ENCODE assay signal across 8 cellular contexts in the genomic region with DNA sequence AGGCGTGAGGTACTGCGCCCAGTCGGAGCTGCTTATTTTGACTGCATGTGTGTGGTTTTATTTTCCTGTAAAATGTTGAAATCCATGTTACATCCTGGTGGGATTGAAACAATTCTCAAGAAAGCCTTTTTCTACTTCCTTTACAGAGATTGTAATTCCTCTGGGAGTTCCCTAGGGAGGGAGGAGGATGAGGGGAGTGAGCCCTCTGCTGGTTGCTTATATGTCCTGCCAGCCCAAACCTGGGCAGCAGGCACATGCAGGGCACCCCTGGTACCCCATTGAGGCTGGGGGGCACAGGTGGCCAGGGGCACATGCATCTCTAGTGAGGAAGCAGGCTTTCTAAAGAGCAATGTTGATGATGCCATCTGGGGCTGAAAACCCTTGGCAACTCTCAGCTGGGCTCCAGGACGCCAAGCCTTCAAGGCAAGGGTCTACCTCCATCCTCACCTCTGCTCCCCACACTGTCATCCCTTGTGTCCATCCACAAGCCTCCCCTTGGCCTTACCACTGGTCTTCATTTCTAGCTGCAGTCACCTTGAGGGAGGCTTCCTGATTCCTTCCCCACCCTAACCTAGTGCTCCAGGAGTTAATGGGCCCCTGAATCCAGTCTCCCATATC.
DNase-seq lines count a peak whose midpoint lies in the region; ATAC-seq and TF ChIP-seq lines count a peak whose summit lies in the region.

No MANE protein-coding gene starts in this region.

- no peaks in the 10 kb centered on the region for H3K27me3 Mint-ChIP-seq in activated CD4-positive, alpha-beta T cell treated with anti-CD3 and anti-CD28 coated beads for 36 hours
- peaks cover 9% of the 10 kb centered on the region for H3K27me3 Mint-ChIP-seq in osteocyte (ENCODE audit: unreplicated experiment)

- peak; percentile 84 for TF ChIP-seq CTCF in epithelial cell of proximal tubule (conservative IDR thresholded peaks at IDR 0.05; ENCODE audit: low read depth, low read length)
- TF ChIP-seq CTCF in osteocyte (IDR thresholded peaks at IDR 0.05): peak; percentile 70

- CTCF ChIA-PET in activated CD4-positive, alpha-beta T cell treated with anti-CD3 and anti-CD28 coated beads for 36 hours (lab: Charles Lee): interaction anchor here (0.6 to 5.6 kb wide), 53 partner anchors 10 to 721 kb away, joined by 3 to 75 read pairs (median 4); a partner anchor contains a TSS

- peaks cover 38% of the 10 kb centered on the region for H3K4me1 Mint-ChIP-seq in activated CD4-positive, alpha-beta T cell treated with anti-CD3 and anti-CD28 coated beads for 36 hours
- peaks cover 30% of the 10 kb centered on the region for H3K4me1 Mint-ChIP-seq in osteocyte (ENCODE audit: unreplicated experiment)

- POLR2A ChIA-PET in activated CD4-positive, alpha-beta T cell treated with anti-CD3 and anti-CD28 coated beads for 36 hours (lab: Charles Lee): interaction anchor here (0.7 kb wide), 1 partner anchor 19 kb away, joined by 3 read pairs; no protein-coding TSS in a partner anchor

- no peak for ATAC-seq in activated CD4-positive, alpha-beta T cell treated with anti-CD3 and anti-CD28 coated beads for 36 hours
- ATAC-seq in GM21737 (IDR thresholded peaks at IDR 0.05; ENCODE audit: unreplicated experiment): no peak

- intact Hi-C loops in activated CD4-positive, alpha-beta T cell treated with anti-CD3 and anti-CD28 coated beads for 36 hours (cut with DNase I, micrococcal nuclease): loop anchor here in 1 of 2 experiments (2.0 to 10.0 kb wide), 3 partner anchors 86 to 510 kb away; no protein-coding TSS in a partner anchor

- no peaks in the 10 kb centered on the region for H3K9me3 Mint-ChIP-seq in activated CD4-positive, alpha-beta T cell treated with anti-CD3 and anti-CD28 coated beads for 36 hours (ENCODE audit: low read depth)
- H3K9me3 Mint-ChIP-seq in osteocyte (ENCODE audit: unreplicated experiment): no peaks in the 10 kb centered on the region

- no peak overlapping the region for H3K4me3 Mint-ChIP-seq in activated CD4-positive, alpha-beta T cell treated with anti-CD3 and anti-CD28 coated beads for 36 hours
- no peak overlapping the region for H3K4me3 Mint-ChIP-seq in osteocyte (ENCODE audit: unreplicated experiment)

- peak; percentile 33 for DNase-seq in activated CD4-positive, alpha-beta T cell treated with anti-CD3 and anti-CD28 coated beads for 36 hours
- DNase-seq in activated CD4-positive, alpha-beta T cell treated with anti-CD3 and anti-CD28 coated beads, Interleukin-2, amount 50 U/mL, for 48 hours: no peak
- DNase-seq in NCI-H748 treated with DMSO at 0.1 percent for 48 hours (lab: John Stamatoyannopoulos, UW): peak; percentile 5
- DNase-seq in epithelial cell of proximal tubule (ENCODE audit: low read depth): no peak
- no peak for DNase-seq in osteocyte (ENCODE audit: extremely low spot score, unreplicated experiment)
- DNase-seq in GM19240 (ENCODE audit: insufficient read length, low spot score): no peak
- no peak for DNase-seq in activated CD4-positive, alpha-beta T cell treated with anti-CD3 and anti-CD28 coated beads, Interleukin-2, amount 50 U/mL, for 4 hours

- H3K4me3 ChIP-seq in epithelial cell of proximal tubule (ENCODE audit: low read depth, low read length): no peak overlapping the region

- H3K27ac Mint-ChIP-seq in activated CD4-positive, alpha-beta T cell treated with anti-CD3 and anti-CD28 coated beads for 36 hours: no peak overlapping the region
- H3K27ac Mint-ChIP-seq in osteocyte (ENCODE audit: unreplicated experiment): no peak overlapping the region

- no peaks in the 10 kb centered on the region for H3K36me3 Mint-ChIP-seq in activated CD4-positive, alpha-beta T cell treated with anti-CD3 and anti-CD28 coated beads for 36 hours (ENCODE audit: low read depth)
- H3K36me3 Mint-ChIP-seq in osteocyte (ENCODE audit: unreplicated experiment): no peaks in the 10 kb centered on the region

Comparison
In these comparisons a context has a peak if more than half of its experiments do, and no peak if none do; other contexts are left out.
1. DNase-seq: peak in activated CD4-positive, alpha-beta T cell treated with anti-CD3 and anti-CD28 coated beads for 36 hours (single experiment) and NCI-H748 treated with DMSO at 0.1 percent for 48 hours (single experiment); none in activated CD4-positive, alpha-beta T cell treated with anti-CD3 and anti-CD28 coated beads, Interleukin-2, amount 50 U/mL, for 48 hours (0 of 2), epithelial cell of proximal tubule (single experiment), osteocyte (single experiment), GM19240 (single experiment) and activated CD4-positive, alpha-beta T cell treated with anti-CD3 and anti-CD28 coated beads, Interleukin-2, amount 50 U/mL, for 4 hours (0 of 2).